27 cellular contexts compared by ENCODE assay signal in the genomic region with DNA sequence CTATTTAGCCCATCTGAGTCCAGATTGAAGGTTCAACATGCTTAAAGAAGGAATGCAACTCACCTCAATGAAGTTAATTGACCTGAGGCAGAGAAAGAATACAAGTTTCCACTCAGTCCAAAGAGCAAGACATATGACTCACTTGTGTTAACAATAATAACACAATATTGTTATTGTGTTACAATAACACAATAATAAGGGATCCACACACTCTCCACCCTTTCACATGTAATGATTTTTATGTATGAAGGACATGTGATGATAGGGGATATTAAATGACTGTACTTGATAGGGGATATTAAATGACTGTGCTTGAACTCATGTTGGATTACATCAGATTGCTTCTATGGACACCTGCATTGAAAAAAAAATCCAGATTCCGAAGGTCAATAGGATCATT.
"Had no signal": no experiment of that assay in that cellular context is flagged by ENCODE, and none has a peak within 500 bp of the region (broad histone marks: within the 10 kb centered on the region; RNA-seq: fewer than 3 reads in every experiment).

No MANE protein-coding gene starts in this region.

- H3K36me3 ChIP-seq: stomach, suprapubic skin, thoracic aorta, thyroid gland, tibial artery, tibial nerve, transverse colon, upper lobe of left lung, upper lobe of right lung, uterus, vagina had no signal

- H3K27ac ChIP-seq: stomach, suprapubic skin, testis, thoracic aorta, thyroid gland, tibial artery, tibial nerve, transverse colon, upper lobe of left lung, upper lobe of right lung, uterus, vagina had no signal

- H3K27me3 ChIP-seq: testis, thyroid gland, uterus, vagina had no signal

- H3K4me3 ChIP-seq: stomach, suprapubic skin, testis, thoracic aorta, thyroid gland, tibial artery, tibial nerve, transverse colon, upper lobe of left lung, upper lobe of right lung, uterus, vagina had no signal

- H3K4me1 ChIP-seq: testis, upper lobe of right lung, uterus had no signal

- DNase-seq: stimulated activated CD4-positive, alpha-beta T cell treated with anti-CD3 and anti-CD28 coated beads, Interleukin-2, amount 100 ng/mL, for 48 hours; stimulated activated CD4-positive, alpha-beta T cell treated with anti-CD3 and anti-CD28 coated beads, Interleukin-4, amount 100 ng/mL, for 1 hour; stimulated activated CD4-positive, alpha-beta T cell treated with anti-CD3 and anti-CD28 coated beads, Interleukin-4, amount 100 ng/mL, for 24 hours; stimulated activated CD4-positive, alpha-beta T cell treated with anti-CD3 and anti-CD28 coated beads, Interleukin-4, amount 100 ng/mL, for 4 hours; stimulated activated CD8-positive, alpha-beta memory T cell treated with anti-CD3 and anti-CD28 coated beads, Interleukin-4, amount 100 ng/mL, for 48 hours; stimulated activated naive B cell treated with anti-CD40 and anti-IgM and Interleukin-4, amounts not matched to agents 10 μg/mL and 1 μg/mL and 100 μg/mL, for 72 hours; stimulated activated naive CD4-positive, alpha-beta T cell; stimulated activated naive CD4-positive, alpha-beta T cell treated with Interleukin-2 at 50 U/mL for 16 hours; stimulated activated naive CD8-positive, alpha-beta T cell treated with anti-CD3 and anti-CD28 coated beads, Interleukin-15, amount 100 ng/mL, for 72 hours; stimulated activated naive CD8-positive, alpha-beta T cell treated with anti-CD3 and anti-CD28 coated beads, Interleukin-15, Interleukin-2, amounts not matched to agents 100 U/mL and 50 U/mL, for 24 hours; stomach; substantia nigra; testis; thyroid gland; tibial artery; transverse colon; trophoblast cell; upper lobe of left lung; upper lobe of right lung; uterus had no signal

- H3K9me3 ChIP-seq: stomach, suprapubic skin, testis, thoracic aorta, thyroid gland, tibial artery, tibial nerve, transverse colon, upper lobe of left lung, upper lobe of right lung, uterus, vagina had no signal

- FAIRE-seq: urothelium cell line had no signal

- ATAC-seq: stimulated activated effector memory CD8-positive, alpha-beta T cell treated with anti-CD3 and anti-CD28 coated beads, Interleukin-12 subunit alpha, Interleukin-12 subunit beta, amount 100 ng/mL, for 72 hours; stimulated activated memory B cell treated with anti-CD40 and anti-IgM and Interleukin-4, amounts not matched to agents 10 μg/mL and 1 μg/mL and 100 μg/mL, for 72 hours; stimulated activated naive B cell treated with anti-CD40 and anti-IgM and Interleukin-4, amounts not matched to agents 10 μg/mL and 1 μg/mL and 100 μg/mL, for 72 hours; stimulated activated naive CD8-positive, alpha-beta T cell treated with anti-CD3 and anti-CD28 coated beads, Interleukin-15, amount 100 ng/mL, for 72 hours; stimulated activated naive CD8-positive, alpha-beta T cell treated with anti-CD3 and anti-CD28 coated beads, Interleukin-15, Interleukin-2, amounts not matched to agents 100 U/mL and 50 U/mL, for 24 hours; upper lobe of right lung had no signal
